In genomic region chr17:59520276-59520675, GRCh38 we compare ENCODE assay signal across 2 cellular contexts.
A peak's percentile ranks its signal among the peaks of the same experiment; 100 is the strongest.
TF ChIP-seq lines count a peak whose summit lies in the region.

No MANE protein-coding gene starts in this region.

TF ChIP-seq in HCT116, 20 proteins besides CTCF, POLR2A, EP300 and RAD21:
- TF ChIP-seq CBX3 (IDR thresholded peaks at IDR 0.05; ENCODE audit: low read depth) (no peak), EZH2phosphoT487 (IDR thresholded peaks at IDR 0.05; ENCODE audit: borderline replicate concordance) (no peak), EGR1 (IDR thresholded peaks at IDR 0.05; ENCODE audit: low read depth) (no peak), ZNF274 (IDR thresholded peaks at IDR 0.05; ENCODE audit: low read depth, low read length) (no peak), TCF7L2 (IDR thresholded peaks at IDR 0.05; ENCODE audit: borderline replicate concordance, extremely low read depth, insufficient read depth, insufficient read length) (no peak), FOSL1 (IDR thresholded peaks at IDR 0.05; ENCODE audit: low read depth) (no peak), ZBTB33 (IDR thresholded peaks at IDR 0.05; ENCODE audit: extremely low read depth, insufficient replicate concordance, low read length) (no peak), YY1 (IDR thresholded peaks at IDR 0.05; ENCODE audit: extremely low read depth, insufficient replicate concordance, low read depth, low read length) (no peak), SIN3A (IDR thresholded peaks at IDR 0.05; ENCODE audit: low read depth) (no peak), SP1 (IDR thresholded peaks at IDR 0.05; ENCODE audit: low read depth) (no peak), ATF3 (IDR thresholded peaks at IDR 0.05) (no peak), POLR2AphosphoS5 (IDR thresholded peaks at IDR 0.05; ENCODE audit: low read depth, low read length) (no peak), SRF (IDR thresholded peaks at IDR 0.05; ENCODE audit: low read depth) (no peak), REST (IDR thresholded peaks at IDR 0.05; ENCODE audit: low read depth) (no peak)

TF ChIP-seq in K562, 482 proteins besides CTCF, POLR2A, EP300 and RAD21:
- TF ChIP-seq AFF1 (IDR thresholded peaks at IDR 0.05; ENCODE audit: low read depth in 1 of 2, partially characterized antibody in 2 of 2) (no peak), CEBPB (tag; IDR thresholded peaks at IDR 0.05) (peak; percentile 42; the same call in 1 of the 2 replicates), PKNOX1 (IDR thresholded peaks at IDR 0.05) (peak; percentile 54; the same call in 1 of the 2 replicates), MEIS2 (IDR thresholded peaks at IDR 0.05; ENCODE audit: partially characterized antibody) (peak; percentile 17), RNF2 (IDR thresholded peaks at IDR 0.05) (no peak), ZNF655 (CRISPR knock-in tag; IDR thresholded peaks at IDR 0.05) (no peak)
